Comparison of ENCODE assay signal across 7 cellular contexts in the genomic region with DNA sequence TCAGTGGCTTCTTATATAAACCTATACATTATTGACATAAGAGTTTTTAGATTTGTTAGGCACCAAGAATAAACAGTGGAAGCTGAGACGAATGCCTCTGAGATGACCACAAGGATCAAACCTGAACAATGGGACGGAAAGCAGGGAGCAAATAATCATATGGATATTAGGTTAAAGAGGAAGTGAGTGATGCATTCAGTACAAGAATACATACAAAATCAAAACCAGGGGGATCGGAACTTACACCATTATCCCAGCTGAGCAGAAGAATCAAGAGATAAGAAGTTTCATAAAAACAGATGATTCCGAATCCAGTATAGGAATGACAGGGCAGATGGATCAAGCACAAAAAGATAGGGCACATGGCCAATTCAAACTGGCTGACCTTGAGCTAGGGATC.
"Had no signal": no experiment of that assay in that cellular context is flagged by ENCODE, and none has a peak within 500 bp of the region (broad histone marks: within the 10 kb centered on the region; RNA-seq: fewer than 3 reads in every experiment).

No MANE protein-coding gene starts in this region.

- ATAC-seq: HCT116 had no signal

- DNase-seq: GM23248, GOT3, H7, HFFc6, IMR-90, KBM-7 had no signal
